9 cellular contexts compared by ENCODE assay signal in genomic region chr1:180632326-180633088, GRCh38. TPM values are rescaled to one million over a fixed set of nuclear protein-coding genes. Genes with fewer than 3 reads are reported as not detected.
DNase-seq lines count a peak whose midpoint lies in the region; ATAC-seq and TF ChIP-seq lines count a peak whose summit lies in the region.
"Had no signal": no experiment of that assay in that cellular context is flagged by ENCODE, and none has a peak within 500 bp of the region (broad histone marks: within the 10 kb centered on the region; RNA-seq: fewer than 3 reads in every experiment).

No MANE protein-coding gene starts in this region.

- no peaks in the 10 kb centered on the region for H3K36me3 ChIP-seq in esophagus muscularis mucosa
- H3K36me3 ChIP-seq in stomach smooth muscle (ENCODE audit: control insufficient read depth in 2 of 2, insufficient read depth in 2 of 2, low read length in 2 of 2) = no peaks in the 10 kb centered on the region

- H3K9me3 Mint-ChIP-seq in naive thymus-derived CD8-positive, alpha-beta T cell = no peaks in the 10 kb centered on the region
- H3K9me3 Mint-ChIP-seq: IgD-negative memory B cell had no signal

- intact Hi-C loops in esophagus muscularis mucosa (cut with DNase I) = loop anchor here (5.0 kb wide), 2 partner anchors 95 to 230 kb away; no protein-coding TSS in a partner anchor

- TF ChIP-seq EP300 in esophagus muscularis mucosa (IDR thresholded peaks at IDR 0.05) = no peak

- CTCF ChIA-PET in AG04450 (lab: Charles Lee) = interaction anchor here (0.7 to 1.9 kb wide), 9 partner anchors 16 to 230 kb away, joined by 3 to 12 read pairs (median 4); no protein-coding TSS in a partner anchor

- ATAC-seq in GM18517 (IDR thresholded peaks at IDR 0.05; ENCODE audit: unreplicated experiment) (peak; percentile 41), HG03039 (IDR thresholded peaks at IDR 0.05; ENCODE audit: unreplicated experiment) (peak; percentile 43)
- ATAC-seq in naive thymus-derived CD8-positive, alpha-beta T cell = peak; percentile 29 to 48

- peak overlapping the region; percentile 68 for H3K27ac ChIP-seq in AG04450 (ENCODE audit: low read depth, low read length)
- peak overlapping the region; percentile 90 to 96 (median 96) for H3K27ac ChIP-seq in esophagus muscularis mucosa (replicated peaks in 1 of 4)
- H3K27ac ChIP-seq in stomach smooth muscle (ENCODE audit: low read length) = peak overlapping the region; percentile 77

- no peak for TF ChIP-seq POLR2A in esophagus muscularis mucosa (IDR thresholded peaks at IDR 0.05; ENCODE audit: low read depth)

- H3K27ac Mint-ChIP-seq in naive thymus-derived CD8-positive, alpha-beta T cell = peak overlapping the region in 4 of 10 donors; percentile 90 to 96 (median 94)

- 2% methylated on average over 17 of the region's 44 CpGs for WGBS in esophagus muscularis mucosa

- peaks cover 7 to 18% (median 12%) of the 10 kb centered on the region in 4 donors for H3K4me1 Mint-ChIP-seq in naive thymus-derived CD8-positive, alpha-beta T cell

- H3K4me1 ChIP-seq in esophagus muscularis mucosa = peaks cover 33 to 47% (median 39%) of the 10 kb centered on the region in 4 donors
- H3K4me1 ChIP-seq in stomach smooth muscle (ENCODE audit: control insufficient read depth, insufficient read depth, low read length) = no peaks in the 10 kb centered on the region

- H3K9me3 ChIP-seq in AG04450 (ENCODE audit: control insufficient read depth, insufficient read depth, low read length) (no peaks in the 10 kb centered on the region), esophagus muscularis mucosa (no peaks in the 10 kb centered on the region), stomach smooth muscle (ENCODE audit: control insufficient read depth in 2 of 2, low read length in 2 of 2) (no peaks in the 10 kb centered on the region)

- peak overlapping the region; percentile 80 to 84 for H3K9ac ChIP-seq in stomach smooth muscle (ENCODE audit: low read length in 2 of 2)

- TF ChIP-seq CTCF in AG04450 (IDR thresholded peaks at IDR 0.05; ENCODE audit: low read depth, low read length) (peak; percentile 36), esophagus muscularis mucosa (IDR thresholded peaks at IDR 0.05) (peak in 1 of 3 experiments; percentile 12)

- peaks cover 0 to 2% (median 0%) of the 10 kb centered on the region in 5 donors for H3K27me3 Mint-ChIP-seq in naive thymus-derived CD8-positive, alpha-beta T cell
- H3K27me3 Mint-ChIP-seq: IgD-negative memory B cell had no signal

- H3K4me3 ChIP-seq in AG04450 (ENCODE audit: low read depth, low read length) (peak overlapping the region; percentile 95), esophagus muscularis mucosa (peak overlapping the region; percentile 87 to 99 (median 95)), stomach smooth muscle (ENCODE audit: low read length in 2 of 2) (peak overlapping the region; percentile 63 to 89)

- H3K27me3 ChIP-seq in AG04450 (ENCODE audit: control insufficient read depth, insufficient read depth, low read length) (no peaks in the 10 kb centered on the region), esophagus muscularis mucosa (no peaks in the 10 kb centered on the region), stomach smooth muscle (ENCODE audit: control insufficient read depth in 1 of 2, insufficient read depth in 2 of 2, low read length in 2 of 2) (no peaks in the 10 kb centered on the region)

- no peaks in the 10 kb centered on the region for H3K36me3 Mint-ChIP-seq in naive thymus-derived CD8-positive, alpha-beta T cell
- H3K36me3 Mint-ChIP-seq: IgD-negative memory B cell had no signal

- peak overlapping the region in 1 of 10 donors; percentile 83 for H3K4me3 Mint-ChIP-seq in naive thymus-derived CD8-positive, alpha-beta T cell
- H3K4me3 Mint-ChIP-seq: IgD-negative memory B cell had no signal

- POLR2A ChIA-PET in AG04450 (lab: Yijun Ruan, JAX) = interaction anchor here (0.6 to 1.3 kb wide), 2 partner anchors 108 to 525 kb away, joined by 3 to 6 read pairs; no protein-coding TSS in a partner anchor
- POLR2A ChIA-PET in naive thymus-derived CD8-positive, alpha-beta T cell (lab: Charles Lee) = interaction anchor here (1.0 to 2.6 kb wide), 3 partner anchors 127 to 401 kb away, joined by 3 to 12 read pairs (median 4); partner anchors contain the start of genes ACBD6 and MR1

- no peak for DNase-seq in AG04450 (ENCODE audit: low read depth, low spot score)
- peak; percentile 21 to 70 for DNase-seq in NCI-H524 (lab: John Stamatoyannopoulos, UW)
- DNase-seq in activated CD8-positive, alpha-beta memory T cell treated with anti-CD3 and anti-CD28 coated beads, Interleukin-2, amount 50 U/mL, for 4 hours = peak; percentile 63
- peak; percentile 93 for DNase-seq in esophagus muscularis mucosa (ENCODE audit: extremely low spot score)
- peak in 7 of 10 donors; percentile 36 to 74 (median 52) for DNase-seq in naive thymus-derived CD8-positive, alpha-beta T cell

RNA-seq across cellular contexts. Expression of gene XPR1, which starts 0.7 kb away (rescaled TPM):
- 53.0 and 63.2 TPM in 2 replicates for polyA plus RNA-seq in AG04450 (2011; rRNA removed)
- 40.2 and 58.6 TPM in 2 replicates for polyA minus RNA-seq in AG04450 (2011; rRNA and poly(A)+ RNA removed)
- 10 to 100 TPM; 15.8 to 26.7 (median 22.8) TPM for total RNA-seq in esophagus muscularis mucosa
- total RNA-seq in naive thymus-derived CD8-positive, alpha-beta T cell = 10 to 100 TPM; 16.3 to 19.1 TPM
- 1 to 10 TPM; 2.8 to 4.6 (median 4.0) TPM for polyA plus RNA-seq in naive thymus-derived CD8-positive, alpha-beta T cell
